Comparison of ENCODE assay signal across 21 cellular contexts in genomic region chr4:122205687-122206086, GRCh38. TPM values are rescaled to one million over a fixed set of nuclear protein-coding genes. Genes with fewer than 3 reads are reported as not detected.
DNase-seq lines count a peak whose midpoint lies in the region; ATAC-seq, FAIRE-seq and TF ChIP-seq lines count a peak whose summit lies in the region.
"Had no signal": no experiment of that assay in that cellular context is flagged by ENCODE, and none has a peak within 500 bp of the region (broad histone marks: within the 10 kb centered on the region; RNA-seq: fewer than 3 reads in every experiment).

No MANE protein-coding gene starts in this region.

- intact Hi-C loops in Panc1 (cut with micrococcal nuclease; ENCODE audit: unreplicated experiment): no loop called here

- 100% methylated on average over 1 of the region's 1 CpG for WGBS in hepatocyte (ENCODE audit: low lambda C conversion rate, missing lambda C conversion rate)

- H3K4me3 ChIP-seq in Panc1 (ENCODE audit: low read depth in 2 of 2, low read length in 2 of 2) (no peak overlapping the region), hepatocyte (no peak overlapping the region)
- H3K4me3 ChIP-seq: smooth muscle cell, suprapubic skin had no signal

- CTCF ChIA-PET in Panc1 (lab: Charles Lee): no interaction called here

- H2AFZ ChIP-seq in hepatocyte: no peak overlapping the region

- peak; percentile 2 for DNase-seq in Caki2 (ENCODE audit: low read depth)
- peak; percentile 26 for DNase-seq in HT-29 (ENCODE audit: low spot score)
- DNase-seq in Panc1 (ENCODE audit: low read depth, low spot score): no peak
- DNase-seq in hepatocyte (ENCODE audit: low spot score): no peak
- DNase-seq in 8988T: no peak
- no peak for DNase-seq in HUDEP-2 (lab: John Stamatoyannopoulos, UW; ENCODE audit: unreplicated experiment in 76 of 76)
- DNase-seq in GM19239 (ENCODE audit: insufficient read length, low spot score): no peak
- no peak for DNase-seq in mucosa of gallbladder (ENCODE audit: low spot score)
- DNase-seq: activated CD4-positive, alpha-beta memory T cell treated with anti-CD3 and anti-CD28 coated beads, Interleukin-2, amount 10 ng/mL, durations not matched to agents 7 days and 5 days; activated T-cell treated with anti-CD3 and anti-CD28 coated beads, Interleukin-2, amount 50 U/mL, for 1 hour; GOT3; hippocampal formation; islet precursor cell; NCI-H2171; NK-92 treated with Interleukin-12 subunit alpha and Interleukin-12 subunit beta, amount 100 ng/mL, for 24 hours; SHP77 treated with DMSO at 0.1 percent for 48 hours had no signal

- no TSS peak for BruUV-seq in Panc1 (replicated peaks; lab: Mats Ljungman, UMichigan)

- H3K4me1 ChIP-seq in Panc1 (ENCODE audit: control insufficient read depth, insufficient read depth, low read length) (no peaks in the 10 kb centered on the region), hepatocyte (ENCODE audit: insufficient read depth) (no peaks in the 10 kb centered on the region)
- H3K4me1 ChIP-seq: suprapubic skin had no signal

- H4K20me1 ChIP-seq in hepatocyte (ENCODE audit: insufficient read depth, poor library complexity, severe bottlenecking): no peaks in the 10 kb centered on the region

- H3K79me2 ChIP-seq in hepatocyte: no peaks in the 10 kb centered on the region

- TF ChIP-seq CTCF in Panc1 (IDR thresholded peaks at IDR 0.05) (peak; percentile 8; the same call in 1 of the 2 replicates), hepatocyte (IDR thresholded peaks at IDR 0.05; ENCODE audit: poor library complexity) (peak; percentile 7)

- no peaks in the 10 kb centered on the region for H3K9me2 ChIP-seq in hepatocyte (replicated peaks; ENCODE audit: insufficient read depth)

- in situ Hi-C loops in Caki2 (cut with HindIII; ENCODE audit: low pct_unique_long_range_greater_than_20kb, low sequenced_read_pairs) (no loop called here), Panc1 (cut with HindIII; ENCODE audit: low pct_unique_long_range_greater_than_20kb, low sequenced_read_pairs) (no loop called here)

- no peak for FAIRE-seq in GM19239 (lab: Jason Lieb, UNC)
- FAIRE-seq: astrocyte, colon had no signal

- H3K9me3 ChIP-seq in Panc1 (ENCODE audit: control insufficient read depth, insufficient read depth, low read depth, low read length) (no peaks in the 10 kb centered on the region), hepatocyte (ENCODE audit: low read depth) (no peaks in the 10 kb centered on the region)
- H3K9me3 ChIP-seq: suprapubic skin had no signal

- no peak for ATAC-seq in Panc1
- ATAC-seq: WTC11 had no signal

- POLR2A ChIA-PET in Panc1 (lab: Charles Lee): no interaction called here

- H3K27ac ChIP-seq in Panc1 (ENCODE audit: low read length) (no peak overlapping the region), hepatocyte (no peak overlapping the region)
- H3K27ac ChIP-seq: suprapubic skin had no signal

- no peaks in the 10 kb centered on the region; the same call in 1 of the 2 replicates for H3K36me3 ChIP-seq in Panc1 (ENCODE audit: control insufficient read depth, insufficient read depth, low read length)
- no peaks in the 10 kb centered on the region for H3K36me3 ChIP-seq in hepatocyte (replicated peaks; ENCODE audit: insufficient read depth, low read depth)

- H3K4me2 ChIP-seq in hepatocyte: no peak overlapping the region
- H3K4me2 ChIP-seq: smooth muscle cell had no signal

- H3K27me3 ChIP-seq in Panc1 (ENCODE audit: control insufficient read depth, insufficient read depth, low read length) (no peaks in the 10 kb centered on the region), hepatocyte (no peaks in the 10 kb centered on the region)
- H3K27me3 ChIP-seq: suprapubic skin had no signal

RNA-seq across cellular contexts. Expression of gene BLTP1, which starts 53.6 kb away (rescaled TPM):
- 4.3 and 8.3 TPM in 2 replicates for total RNA-seq in Caki2 (2014; rRNA removed; shearing (Covaris generic); ENCODE audit: low replicate concordance)
- total RNA-seq in HT-29 (2014; rRNA removed; shearing (Covaris generic)): 17.9 and 21.5 TPM in 2 replicates
- total RNA-seq in Panc1 (2021; ENCODE audit: unreplicated experiment) (24.5 TPM), hepatocyte (70.2 and 82.3 TPM in 2 replicates), mucosa of gallbladder (71.4 TPM)
- polyA plus RNA-seq in Panc1 (2012; ENCODE audit: insufficient read length): 9.7 TPM
- 7.7 and 10.2 TPM in 2 replicates for polyA plus RNA-seq in hepatocyte

Comparison
In these comparisons a context has a peak if more than half of its experiments do, and no peak if none do; other contexts are left out.
1. DNase-seq: peak in Caki2 (single experiment) and HT-29 (single experiment); none in Panc1 (single experiment), hepatocyte (single experiment), 8988T (single experiment), HUDEP-2 (0 of 76), GM19239 (single experiment) and mucosa of gallbladder (single experiment).